9 cellular contexts compared by ENCODE assay signal in genomic region chr14:35855886-35856481, GRCh38. TPM values are rescaled to one million over a fixed set of nuclear protein-coding genes. Genes with fewer than 3 reads are reported as not detected.
DNase-seq lines count a peak whose midpoint lies in the region; ATAC-seq, FAIRE-seq and TF ChIP-seq lines count a peak whose summit lies in the region.
"Had no signal": no experiment of that assay in that cellular context is flagged by ENCODE, and none has a peak within 500 bp of the region (broad histone marks: within the 10 kb centered on the region; RNA-seq: fewer than 3 reads in every experiment).

No MANE protein-coding gene starts in this region.

- TF ChIP-seq RAD21 in GM12878 (IDR thresholded peaks at IDR 0.05; ENCODE audit: insufficient read depth, low read depth, low read length): peak; percentile 38; the same call in 1 of the 2 replicates

- H3K4me1 ChIP-seq in GM12878 (ENCODE audit: control insufficient read depth, insufficient read depth, low read length) (peaks cover 28% of the 10 kb centered on the region), mammary epithelial cell (ENCODE audit: insufficient read depth, low read length) (peaks cover 10% of the 10 kb centered on the region)

- SMC1A ChIA-PET in GM12878 (lab: Charles Lee; ENCODE audit: uncharacterized antibody, unreplicated experiment): interaction anchor here (0.6 to 1.7 kb wide), 4 partner anchors 27 to 360 kb away, joined by 3 to 4 read pairs (median 4); partner anchors contain the start of gene RALGAPA1

- no peaks in the 10 kb centered on the region for H3K27me3 ChIP-seq in GM12878 (replicated peaks in 1 of 2; ENCODE audit: control insufficient read depth in 2 of 2, insufficient read depth in 2 of 2, low read length in 1 of 2)
- H3K27me3 ChIP-seq in mammary epithelial cell (ENCODE audit: insufficient read depth, low read length): no peaks in the 10 kb centered on the region

- H3K4me1 Mint-ChIP-seq in stimulated activated naive CD8-positive, alpha-beta T cell treated with anti-CD3 and anti-CD28 coated beads, Interleukin-15, amount 100 ng/mL, for 72 hours: peaks cover 6% of the 10 kb centered on the region

- CTCF ChIA-PET in GM12878 (lab: Yijun Ruan, JAX): interaction anchor here (1.4 to 2.6 kb wide), 4 partner anchors 27 to 518 kb away, joined by 7 to 11 read pairs (median 10); partner anchors contain the start of gene BRMS1L
- CTCF ChIA-PET in mammary epithelial cell (lab: Charles Lee; ENCODE audit: low non-redundant PET): no interaction called here

- H3K27me3 Mint-ChIP-seq in stimulated activated naive CD8-positive, alpha-beta T cell treated with anti-CD3 and anti-CD28 coated beads, Interleukin-15, amount 100 ng/mL, for 72 hours: no peaks in the 10 kb centered on the region

- H3K9me3 ChIP-seq in GM12878 (replicated peaks; ENCODE audit: control insufficient read depth, insufficient read depth, low read length) (no peaks in the 10 kb centered on the region; the same call in 1 of the 3 replicates), mammary epithelial cell (replicated peaks; ENCODE audit: insufficient read depth, low read length) (no peaks in the 10 kb centered on the region)

- intact Hi-C loops in GM12878 (cut with micrococcal nuclease; ENCODE audit: unreplicated experiment) (no loop called here), mammary epithelial cell (cut with micrococcal nuclease) (no loop called here)

- peak; percentile 85 for DNase-seq in GM12878 (ENCODE audit: low read depth, low spot score)
- no peak for DNase-seq in mammary epithelial cell
- no peak for DNase-seq in stimulated activated naive CD8-positive, alpha-beta T cell treated with anti-CD3 and anti-CD28 coated beads, Interleukin-15, amount 100 ng/mL, for 72 hours
- DNase-seq in pons (ENCODE audit: low spot score): no peak
- DNase-seq in mucosa of gallbladder (ENCODE audit: low spot score): no peak
- DNase-seq: islet precursor cell had no signal

- RAD21 ChIA-PET in GM12878 (lab: Charles Lee; ENCODE audit: unreplicated experiment): interaction anchor here (1.4 kb wide), 1 partner anchor 85 kb away, joined by 4 read pairs; no protein-coding TSS in a partner anchor

- POLR2A ChIA-PET in GM12878 (lab: Charles Lee): interaction anchor here (1.0 kb wide), 1 partner anchor 29 kb away, joined by 4 read pairs; no protein-coding TSS in a partner anchor

- H3K4me3 Mint-ChIP-seq in stimulated activated naive CD8-positive, alpha-beta T cell treated with anti-CD3 and anti-CD28 coated beads, Interleukin-15, amount 100 ng/mL, for 72 hours: no peak overlapping the region

- H3K79me2 ChIP-seq in GM12878 (ENCODE audit: control insufficient read depth, insufficient read depth, low read length) (no peaks in the 10 kb centered on the region), mammary epithelial cell (ENCODE audit: insufficient read depth, low read length) (no peaks in the 10 kb centered on the region)

- H3K27ac ChIP-seq in GM12878 (ENCODE audit: control insufficient read depth, insufficient read depth): peak overlapping the region; percentile 27; the same call in 1 of the 2 replicates
- no peak overlapping the region for H3K27ac ChIP-seq in mammary epithelial cell (ENCODE audit: insufficient read depth, low read depth, low read length)

- FAIRE-seq in GM12878 (lab: Jason Lieb, UNC): peak; percentile 84

- H3K4me2 ChIP-seq in GM12878 (ENCODE audit: control insufficient read depth, insufficient read depth) (peak overlapping the region; percentile 52), mammary epithelial cell (ENCODE audit: insufficient read depth, low read depth, low read length) (no peak overlapping the region)

- no peak for TF ChIP-seq POLR2A in GM12878 (IDR thresholded peaks at IDR 0.05; ENCODE audit: low read depth, low read length)

- peaks cover 0 to 4% of the 10 kb centered on the region in 2 experiments; a peak in 1 of 4 replicates for H3K36me3 ChIP-seq in GM12878 (ENCODE audit: control insufficient read depth in 2 of 2, insufficient read depth in 2 of 2, low read length in 1 of 2)
- peaks cover 4% of the 10 kb centered on the region for H3K36me3 ChIP-seq in mammary epithelial cell (ENCODE audit: insufficient read depth, low read length)

- ATAC-seq in GM18508 (IDR thresholded peaks at IDR 0.05; ENCODE audit: insufficient read depth, unreplicated experiment) (peak; percentile 98), GM21529 (IDR thresholded peaks at IDR 0.05; ENCODE audit: unreplicated experiment) (peak; percentile 95), HG03521 (IDR thresholded peaks at IDR 0.05; ENCODE audit: unreplicated experiment) (peak; percentile 96), GM12878 (peak; percentile 97)
- no peak for ATAC-seq in stimulated activated naive CD8-positive, alpha-beta T cell treated with anti-CD3 and anti-CD28 coated beads, Interleukin-15, amount 100 ng/mL, for 72 hours

- H3K4me3 ChIP-seq in GM12878 (no peak overlapping the region), mammary epithelial cell (replicated peaks in 1 of 3; ENCODE audit: insufficient read depth in 1 of 3, low read depth in 2 of 3, low read length in 3 of 3) (no peak overlapping the region)

- H4K20me1 ChIP-seq in GM12878 (ENCODE audit: control insufficient read depth, insufficient read depth) (no peaks in the 10 kb centered on the region), mammary epithelial cell (ENCODE audit: insufficient read depth, low read length) (no peaks in the 10 kb centered on the region)

- 16% methylated on average over 6 of the region's 6 CpGs for WGBS in GM12878 (ENCODE audit: insufficient coverage, insufficient replicate concordance, low lambda C conversion rate, missing lambda C conversion rate)
- 84% methylated on average over 6 of the region's 6 CpGs for WGBS in mammary epithelial cell (ENCODE audit: low coverage, missing lambda C conversion rate)

- no peak overlapping the region for H2AFZ ChIP-seq in GM12878 (ENCODE audit: control insufficient read depth, low read depth, low read length)
- H2AFZ ChIP-seq in mammary epithelial cell (ENCODE audit: low read depth, low read length): no peak overlapping the region

- H3K9me3 Mint-ChIP-seq in stimulated activated naive CD8-positive, alpha-beta T cell treated with anti-CD3 and anti-CD28 coated beads, Interleukin-15, amount 100 ng/mL, for 72 hours: peaks cover 0 to 4% of the 10 kb centered on the region in 2 donors

- in situ Hi-C loops in GM12878 (cut with MboI): no loop called here
- in situ Hi-C loops in mammary epithelial cell (cut with MboI; ENCODE audit: low sequenced_read_pairs in 2 of 2): no loop called here

- BruUV-seq in GM12878 (replicated peaks; lab: Mats Ljungman, UMichigan) (no TSS peak), mammary epithelial cell (replicated peaks; lab: Mats Ljungman, UMichigan) (no TSS peak)

- dilution Hi-C loops in mammary epithelial cell (cut with HindIII; ENCODE audit: low sequenced_read_pairs): no loop called here

- peak overlapping the region in 1 of 2 donors; percentile 28 for H3K27ac Mint-ChIP-seq in stimulated activated naive CD8-positive, alpha-beta T cell treated with anti-CD3 and anti-CD28 coated beads, Interleukin-15, amount 100 ng/mL, for 72 hours

- H3K9ac ChIP-seq in GM12878 (ENCODE audit: control insufficient read depth, insufficient read depth, low read length) (no peak overlapping the region), mammary epithelial cell (ENCODE audit: insufficient read depth, low read length) (no peak overlapping the region)

- TF ChIP-seq EP300 in GM12878 (IDR thresholded peaks at IDR 0.05; ENCODE audit: borderline replicate concordance in 1 of 2, control insufficient read depth in 1 of 2, low read depth in 2 of 2, low read length in 2 of 2): peak; percentile 85 to 100; a peak in 3 of 4 replicates

- TF ChIP-seq CTCF in GM12878 (IDR thresholded peaks at IDR 0.05 in 2 of 3, conservative IDR thresholded peaks at IDR 0.05 in 1 of 3; ENCODE audit: control insufficient read depth in 2 of 3, extremely low read depth in 1 of 3, insufficient read depth in 1 of 3, low read depth in 3 of 3, low read length in 3 of 3) (peak in 1 of 3 experiments; percentile 29; a peak in 2 of 6 replicates), mammary epithelial cell (conservative IDR thresholded peaks at IDR 0.05 in 1 of 2, IDR thresholded peaks at IDR 0.05 in 1 of 2; ENCODE audit: extremely low read depth in 1 of 2, insufficient read depth in 1 of 2, low read depth in 1 of 2, low read length in 2 of 2) (no peak)

RNA-seq across cellular contexts. Expression of gene BRMS1L, which starts 29.8 kb away (rescaled TPM):
- 6.2 and 8.1 TPM in 2 replicates for total RNA-seq in GM12878 (2013; cell fraction: nucleolus; rRNA removed)
- total RNA-seq in GM12878 (2014; rRNA removed): 5.3 and 6.9 TPM in 2 replicates
- 8.6 and 11.7 TPM in 2 replicates for total RNA-seq in GM12878 (2014; rRNA removed; fragmentation: Illumina TruSeq; extraction: Trizol)
- 6.0 and 6.3 TPM in 2 replicates for total RNA-seq in GM12878 (2021)
- 2.3 TPM for polyA plus RNA-seq in GM12878 (2011; ENCODE audit: low read depth)
- 7.8 and 12.8 TPM in 2 replicates for polyA plus RNA-seq in GM12878 (2011; rRNA removed)
- polyA plus RNA-seq in GM12878 (2011; cell fraction: cytosol; rRNA removed): 2.2 and 2.5 TPM in 2 replicates
- 5.0 and 7.4 TPM in 2 replicates for polyA plus RNA-seq in GM12878 (2011; cell fraction: nucleus; rRNA removed)
- 4.8 and 6.6 TPM in 2 replicates for polyA plus RNA-seq in GM12878 (2012)
- polyA plus RNA-seq in GM12878 (2014; fragmentation: Illumina TruSeq; extraction: Trizol): 11.6 and 11.8 TPM in 2 replicates
- 1 to 10 TPM; 7.6 to 8.0 TPM for polyA plus RNA-seq in GM12878 (2014; fragmentation: Nextera tagmentation; extraction: Ambion mirVana)
- polyA plus RNA-seq in GM12878 (2014; rRNA removed): 6.6 and 9.3 TPM in 2 replicates
- polyA plus RNA-seq in GM12878 (2016; fragmentation: Nextera tagmentation; extraction: Ambion mirVana): 10 to 100 TPM; 22.2 to 26.7 TPM
- 1.4 and 1.8 TPM in 2 replicates for polyA minus RNA-seq in GM12878 (2011; rRNA and poly(A)+ RNA removed)
- 2.1 and 4.0 TPM in 2 replicates for polyA minus RNA-seq in GM12878 (2011; cell fraction: cytosol; rRNA and poly(A)+ RNA removed)
- 2.5 and 7.6 TPM in 2 replicates for polyA minus RNA-seq in GM12878 (2011; cell fraction: nucleus; rRNA and poly(A)+ RNA removed)
- total RNA-seq in mammary epithelial cell: 10 to 100 TPM in 1 of 2 donors, 1 to 10 TPM in 1; 4.0 to 11.9 TPM
- polyA plus RNA-seq in mammary epithelial cell: 5.2 TPM
- polyA minus RNA-seq in mammary epithelial cell: 4.5 TPM
- total RNA-seq in mucosa of gallbladder: 6.1 TPM

RNA-seq across cellular contexts. Expression of gene RALGAPA1, which starts 46.9 kb away (rescaled TPM):
- 118 and 125 TPM in 2 replicates for total RNA-seq in GM12878 (2013; cell fraction: nucleolus; rRNA removed)
- 15.5 and 22.3 TPM in 2 replicates for total RNA-seq in GM12878 (2014; rRNA removed)
- 26.7 and 30.4 TPM in 2 replicates for total RNA-seq in GM12878 (2014; rRNA removed; fragmentation: Illumina TruSeq; extraction: Trizol)
- total RNA-seq in GM12878 (2021): 22.8 and 26.7 TPM in 2 replicates
- polyA plus RNA-seq in GM12878 (2011; ENCODE audit: low read depth): 3.7 TPM
- polyA plus RNA-seq in GM12878 (2011; rRNA removed): 12.9 and 17.2 TPM in 2 replicates
- polyA plus RNA-seq in GM12878 (2011; cell fraction: cytosol; rRNA removed): 5.7 and 6.7 TPM in 2 replicates
- polyA plus RNA-seq in GM12878 (2011; cell fraction: nucleus; rRNA removed): 13.4 and 17.6 TPM in 2 replicates
- 6.0 and 6.7 TPM in 2 replicates for polyA plus RNA-seq in GM12878 (2012)
- polyA plus RNA-seq in GM12878 (2014; fragmentation: Illumina TruSeq; extraction: Trizol): 14.4 and 19.3 TPM in 2 replicates
- 1 to 10 TPM; 5.6 to 5.7 TPM for polyA plus RNA-seq in GM12878 (2014; fragmentation: Nextera tagmentation; extraction: Ambion mirVana)
- 7.7 and 8.3 TPM in 2 replicates for polyA plus RNA-seq in GM12878 (2014; rRNA removed)
- 10 to 100 TPM; 15.0 to 18.4 TPM for polyA plus RNA-seq in GM12878 (2016; fragmentation: Nextera tagmentation; extraction: Ambion mirVana)
- 35.8 and 37.0 TPM in 2 replicates for polyA minus RNA-seq in GM12878 (2011; rRNA and poly(A)+ RNA removed)
- polyA minus RNA-seq in GM12878 (2011; cell fraction: cytosol; rRNA and poly(A)+ RNA removed): 9.5 and 11.7 TPM in 2 replicates
- polyA minus RNA-seq in GM12878 (2011; cell fraction: nucleus; rRNA and poly(A)+ RNA removed): 39.4 and 75.8 TPM in 2 replicates
- 10 to 100 TPM; 39.3 to 40.4 TPM for total RNA-seq in mammary epithelial cell
- polyA plus RNA-seq in mammary epithelial cell: 5.3 TPM
- 20.9 TPM for polyA minus RNA-seq in mammary epithelial cell
- 63.1 TPM for total RNA-seq in mucosa of gallbladder
